Comparison of ENCODE assay signal across 8 cellular contexts in genomic region chr10:63628526-63629362, GRCh38.
DNase-seq lines count a peak whose midpoint lies in the region; ATAC-seq and TF ChIP-seq lines count a peak whose summit lies in the region.

No MANE protein-coding gene starts in this region.

- peak overlapping the region; percentile 94 for H3K4me3 Mint-ChIP-seq in activated CD4-positive, alpha-beta T cell treated with anti-CD3 and anti-CD28 coated beads, Interleukin-2, amount 10 ng/mL, durations not matched to agents 24 days and 14 days

- H3K36me3 ChIP-seq in HCT116 (ENCODE audit: control insufficient read depth in 1 of 2, insufficient read depth in 2 of 2, low read length in 2 of 2) (no peaks in the 10 kb centered on the region), MM.1S (replicated peaks; ENCODE audit: insufficient read depth, low read length) (no peaks in the 10 kb centered on the region), liver (ENCODE audit: control insufficient read depth in 4 of 4, insufficient read depth in 3 of 4, low read depth in 1 of 4, low read length in 3 of 4) (no peaks in the 10 kb centered on the region), stomach smooth muscle (ENCODE audit: control insufficient read depth in 2 of 2, insufficient read depth in 2 of 2, low read length in 2 of 2) (no peaks in the 10 kb centered on the region)

- peaks cover 34% of the 10 kb centered on the region for H3K4me1 Mint-ChIP-seq in activated CD4-positive, alpha-beta T cell treated with anti-CD3 and anti-CD28 coated beads, Interleukin-2, amount 10 ng/mL, durations not matched to agents 24 days and 14 days

- peak; percentile 22 for ATAC-seq in HCT116

- H3K4me1 ChIP-seq in HCT116 (ENCODE audit: control insufficient read depth in 1 of 2, insufficient read depth in 2 of 2, low read length in 2 of 2) (peaks cover 37 to 48% of the 10 kb centered on the region in 2 experiments), MM.1S (ENCODE audit: low read length) (peaks cover 17% of the 10 kb centered on the region), liver (ENCODE audit: control insufficient read depth in 4 of 4, insufficient read depth in 4 of 4, low read length in 3 of 4) (peaks cover 0 to 47% (median 33%) of the 10 kb centered on the region in 4 donors), stomach smooth muscle (ENCODE audit: control insufficient read depth, insufficient read depth, low read length) (peaks cover 21% of the 10 kb centered on the region)

- no peaks in the 10 kb centered on the region for H3K79me2 ChIP-seq in HCT116 (ENCODE audit: insufficient read depth, low read length)
- H3K79me2 ChIP-seq in MM.1S (ENCODE audit: low read length), result no peaks in the 10 kb centered on the region

- no peaks in the 10 kb centered on the region for H3K9me3 ChIP-seq in HCT116 (ENCODE audit: control insufficient read depth in 1 of 2, insufficient read depth in 1 of 2, low read depth in 1 of 2, low read length in 2 of 2)
- H3K9me3 ChIP-seq in MM.1S (replicated peaks; ENCODE audit: insufficient read depth, low read length), result no peaks in the 10 kb centered on the region
- H3K9me3 ChIP-seq in liver (ENCODE audit: control insufficient read depth in 4 of 4, low read length in 3 of 4), result no peaks in the 10 kb centered on the region
- no peaks in the 10 kb centered on the region for H3K9me3 ChIP-seq in stomach smooth muscle (ENCODE audit: control insufficient read depth in 2 of 2, low read length in 2 of 2)

- TF ChIP-seq CTCF in HCT116 (IDR thresholded peaks at IDR 0.05 in 2 of 3, conservative IDR thresholded peaks at IDR 0.05 in 1 of 3; ENCODE audit: borderline replicate concordance in 1 of 3, insufficient read depth in 1 of 3, low read depth in 2 of 3, low read length in 2 of 3) (no peak), MM.1S (IDR thresholded peaks at IDR 0.05; ENCODE audit: low read length) (no peak), dorsolateral prefrontal cortex (IDR thresholded peaks at IDR 0.05 in 54 of 56, conservative IDR thresholded peaks at IDR 0.05 in 2 of 56; ENCODE audit: low read depth in 1 of 56, partially characterized antibody in 56 of 56) (peak in 2 of 56 donors; percentile 12 to 16), liver (IDR thresholded peaks at IDR 0.05; ENCODE audit: low read depth, low read length, missing input control) (no peak)

- H3K4me3 ChIP-seq in HCT116 (replicated peaks in 1 of 2; ENCODE audit: low read depth in 1 of 2, low read length in 2 of 2) (peak overlapping the region; percentile 30 to 59), MM.1S (ENCODE audit: low read length) (peak overlapping the region; percentile 75), dorsolateral prefrontal cortex (peak overlapping the region; percentile 24 to 84 (median 75)), liver (ENCODE audit: low read depth in 1 of 3, low read length in 3 of 3) (peak overlapping the region; percentile 45 to 83 (median 69)), stomach smooth muscle (ENCODE audit: low read length in 2 of 2) (peak overlapping the region; percentile 64 to 86)

- POLR2A ChIA-PET in HCT116 (lab: Charles Lee), result interaction anchor here (0.9 to 2.3 kb wide), 7 partner anchors 75 to 454 kb away, joined by 3 to 5 read pairs (median 3); no protein-coding TSS in a partner anchor

- H3K27me3 Mint-ChIP-seq in activated CD4-positive, alpha-beta T cell treated with anti-CD3 and anti-CD28 coated beads, Interleukin-2, amount 10 ng/mL, durations not matched to agents 24 days and 14 days, result peaks cover 1% of the 10 kb centered on the region

- no peak for TF ChIP-seq POLR2A in HCT116 (IDR thresholded peaks at IDR 0.05; ENCODE audit: borderline replicate concordance, extremely low read depth, insufficient read depth, insufficient read length)

- H3K27ac Mint-ChIP-seq in activated CD4-positive, alpha-beta T cell treated with anti-CD3 and anti-CD28 coated beads, Interleukin-2, amount 10 ng/mL, durations not matched to agents 24 days and 14 days, result peak overlapping the region; percentile 94

- WGBS in liver, result 6% methylated on average over 16 of the region's 16 CpGs

- no peak for TF ChIP-seq RAD21 in HCT116 (IDR thresholded peaks at IDR 0.05; ENCODE audit: low read depth)
- TF ChIP-seq RAD21 in liver (IDR thresholded peaks at IDR 0.05), result peak in 1 of 2 donors; percentile 57

- H3K9ac ChIP-seq in HCT116 (ENCODE audit: low read length) (peak overlapping the region; percentile 73), MM.1S (ENCODE audit: low read length) (peak overlapping the region; percentile 64), liver (ENCODE audit: low read depth in 1 of 2, low read length in 2 of 2) (peak overlapping the region; percentile 94), stomach smooth muscle (ENCODE audit: low read length in 2 of 2) (peak overlapping the region; percentile 71 to 85)

- H4K20me1 ChIP-seq in HCT116 (ENCODE audit: insufficient read depth) (no peaks in the 10 kb centered on the region), MM.1S (ENCODE audit: insufficient read depth, low read length) (no peaks in the 10 kb centered on the region)

- BruUV-seq in HCT116 (replicated peaks; lab: Mats Ljungman, UMichigan), result no TSS peak

- H3K27ac ChIP-seq in HCT116 (ENCODE audit: low read depth, low read length) (peak overlapping the region; percentile 94; the same call in 1 of the 2 replicates), MM.1S (ENCODE audit: low read length) (peak overlapping the region; percentile 86), dorsolateral prefrontal cortex (peak overlapping the region; percentile 73 to 99 (median 95)), liver (ENCODE audit: low read depth in 1 of 2, low read length in 2 of 2) (peak overlapping the region; percentile 80 to 98), stomach smooth muscle (ENCODE audit: low read length) (peak overlapping the region; percentile 99)

- no peaks in the 10 kb centered on the region for H3K36me3 Mint-ChIP-seq in activated CD4-positive, alpha-beta T cell treated with anti-CD3 and anti-CD28 coated beads, Interleukin-2, amount 10 ng/mL, durations not matched to agents 24 days and 14 days (ENCODE audit: low read depth)

- H2AFZ ChIP-seq in HCT116 (ENCODE audit: low read depth, low read length, poor library complexity, severe bottlenecking) (peak overlapping the region; percentile 89), MM.1S (ENCODE audit: low read length) (peak overlapping the region; percentile 64)

- H3K9me3 Mint-ChIP-seq in activated CD4-positive, alpha-beta T cell treated with anti-CD3 and anti-CD28 coated beads, Interleukin-2, amount 10 ng/mL, durations not matched to agents 24 days and 14 days, result no peaks in the 10 kb centered on the region

- peaks cover 23% of the 10 kb centered on the region for H3F3A ChIP-seq in MM.1S (ENCODE audit: insufficient read depth, low read length)

- intact Hi-C loops in activated CD4-positive, alpha-beta T cell treated with anti-CD3 and anti-CD28 coated beads, Interleukin-2, amount 10 ng/mL, durations not matched to agents 24 days and 14 days (cut with micrococcal nuclease), result loop anchor here (1.0 to 2.0 kb wide), 7 partner anchors 56 to 411 kb away; partner anchors contain the start of gene JMJD1C
- intact Hi-C loops in HCT116 (cut with micrococcal nuclease), result loop anchor here (1.0 to 10.0 kb wide), 6 partner anchors 84 to 1034 kb away; partner anchors contain the start of gene JMJD1C
- intact Hi-C loops in dorsolateral prefrontal cortex (cut with DNase I), result loop anchor here (2.0 to 5.0 kb wide), 3 partner anchors 360 to 421 kb away; no protein-coding TSS in a partner anchor

- RAD21 ChIA-PET in HCT116 (lab: Charles Lee; ENCODE audit: low non-redundant PET in 1 of 2, low total read pairs in 2 of 2, uncharacterized antibody in 2 of 2, unreplicated experiment in 2 of 2), result interaction anchor here (0.7 to 1.9 kb wide), 5 partner anchors 84 to 462 kb away, joined by 3 to 10 read pairs (median 6); no protein-coding TSS in a partner anchor

- peak; percentile 70 for DNase-seq in activated CD4-positive, alpha-beta T cell treated with anti-CD3 and anti-CD28 coated beads, Interleukin-2, amount 10 ng/mL, durations not matched to agents 24 days and 14 days
- DNase-seq in activated CD4-positive, alpha-beta T cell treated with anti-CD3 and anti-CD28 coated beads, Interleukin-2, amount 50 U/mL, for 48 hours, result no peak
- peak; percentile 49 for DNase-seq in HCT116 (ENCODE audit: low read depth, low spot score)
- DNase-seq in MM.1S, result peak; percentile 77
- DNase-seq in SIG-M5 (lab: John Stamatoyannopoulos, UW), result peak; percentile 75
- DNase-seq in dorsolateral prefrontal cortex, result peak; percentile 31 to 74 (median 56)

- H3K27me3 ChIP-seq in HCT116 (ENCODE audit: insufficient read depth, low read length) (no peaks in the 10 kb centered on the region), MM.1S (replicated peaks; ENCODE audit: insufficient read depth, low read length) (no peaks in the 10 kb centered on the region; the same call in 1 of the 2 replicates), dorsolateral prefrontal cortex (no peaks in the 10 kb centered on the region), liver (ENCODE audit: control insufficient read depth in 4 of 4, insufficient read depth in 4 of 4, low read length in 3 of 4) (no peaks in the 10 kb centered on the region), stomach smooth muscle (ENCODE audit: control insufficient read depth in 1 of 2, insufficient read depth in 2 of 2, low read length in 2 of 2) (no peaks in the 10 kb centered on the region)

- H3K4me2 ChIP-seq in HCT116 (ENCODE audit: low read length) (peak overlapping the region; percentile 80), MM.1S (ENCODE audit: low read depth, low read length) (peak overlapping the region; percentile 95)

- CTCF ChIA-PET in HCT116 (lab: Charles Lee), result interaction anchor here (0.6 to 5.0 kb wide), 10 partner anchors 9 to 462 kb away, joined by 3 to 51 read pairs (median 4); no protein-coding TSS in a partner anchor

- no peaks in the 10 kb centered on the region for H3K9me2 ChIP-seq in HCT116 (ENCODE audit: insufficient read depth)
- no peaks in the 10 kb centered on the region for H3K9me2 ChIP-seq in MM.1S (replicated peaks; ENCODE audit: insufficient read depth, low read length)

TF ChIP-seq in HCT116, 20 proteins besides CTCF, POLR2A, EP300 and RAD21 (continues in another document):
- 0 out of 2 replicates have a peak, but pooled peaks have one; percentile 24 for TF ChIP-seq POLR2AphosphoS5 (IDR thresholded peaks at IDR 0.05; ENCODE audit: low read depth, low read length)
- 0 out of 2 replicates have a peak, but pooled peaks have one; percentile 19 for TF ChIP-seq SP1 (IDR thresholded peaks at IDR 0.05; ENCODE audit: low read depth)
- peak; percentile 39; the same call in 1 of the 2 replicates for TF ChIP-seq SIN3A (IDR thresholded peaks at IDR 0.05; ENCODE audit: low read depth)

TF ChIP-seq in liver, 16 proteins besides CTCF, POLR2A, EP300 and RAD21:
- TF ChIP-seq SP1 (IDR thresholded peaks at IDR 0.05), result no peak
- TF ChIP-seq RXRA (IDR thresholded peaks at IDR 0.05), result peak in 1 of 2 donors; percentile 37
- TF ChIP-seq NR2F2 (IDR thresholded peaks at IDR 0.05), result peak; percentile 77
- TF ChIP-seq FOXA1 (IDR thresholded peaks at IDR 0.05), result no peak
- peak; percentile 56 to 59 for TF ChIP-seq HNF4A (conservative IDR thresholded peaks at IDR 0.05)
- TF ChIP-seq YY1 (IDR thresholded peaks at IDR 0.05), result peak; percentile 25

Comparison
In these comparisons a context has a peak if more than half of its experiments do, and no peak if none do; other contexts are left out.
1. DNase-seq: peak in activated CD4-positive, alpha-beta T cell treated with anti-CD3 and anti-CD28 coated beads, Interleukin-2, amount 10 ng/mL, durations not matched to agents 24 days and 14 days (single experiment), HCT116 (single experiment), MM.1S (single experiment), SIG-M5 (single experiment) and dorsolateral prefrontal cortex (10 of 10); none in activated CD4-positive, alpha-beta T cell treated with anti-CD3 and anti-CD28 coated beads, Interleukin-2, amount 50 U/mL, for 48 hours (0 of 2).
2. Peak in every context shown above with its lines, with median percentiles within 50 percentile points of each other: H3K27ac ChIP-seq, H3K4me3 ChIP-seq and H3K9ac ChIP-seq.